ENCODE assay signal across 24 cellular contexts in the genomic region with DNA sequence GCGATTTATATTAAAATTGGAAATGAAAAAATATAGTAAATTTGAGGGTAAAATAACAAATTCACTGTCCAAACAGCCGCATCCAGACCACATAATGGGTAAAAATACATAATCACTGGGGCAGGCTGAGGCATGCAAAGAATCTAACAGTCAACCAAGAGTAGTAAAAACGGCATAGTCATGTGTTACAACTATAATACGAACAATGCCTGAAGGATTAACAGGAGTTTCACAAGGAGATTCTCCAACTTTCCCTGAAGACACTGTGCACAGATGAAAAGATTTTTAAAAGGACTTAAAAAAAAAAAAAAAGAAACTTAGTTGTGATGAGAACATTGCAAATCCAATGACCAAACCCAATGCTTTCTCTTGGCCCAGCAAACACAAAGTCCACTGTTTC. TPM values are rescaled to one million over a fixed set of nuclear protein-coding genes. Genes with fewer than 3 reads are reported as not detected.
"Had no signal": no experiment of that assay in that cellular context is flagged by ENCODE, and none has a peak within 500 bp of the region (broad histone marks: within the 10 kb centered on the region; RNA-seq: fewer than 3 reads in every experiment).

No MANE protein-coding gene starts in this region.

- H3K36me3 ChIP-seq: brain microvascular endothelial cell had no signal

- H3K27me3 Mint-ChIP-seq: activated CD4-positive, alpha-beta T cell treated with anti-CD3 and anti-CD28 coated beads, Interleukin-2, amount 10 ng/mL, durations not matched to agents 24 days and 14 days; activated naive CD8-positive, alpha-beta T cell had no signal

- ATAC-seq: activated T-cell treated with anti-CD3 and anti-CD28 coated beads, Interleukin-2, amount 50 U/mL, for 4 hours; PC-3; WTC11 had no signal

- H3K9me3 ChIP-seq: SK-N-SH had no signal

- H3K4me1 Mint-ChIP-seq: activated CD4-positive, alpha-beta T cell treated with anti-CD3 and anti-CD28 coated beads, Interleukin-2, amount 10 ng/mL, durations not matched to agents 24 days and 14 days had no signal

- H3K36me3 Mint-ChIP-seq: activated naive CD8-positive, alpha-beta T cell; WTC11 had no signal

- H3K27ac ChIP-seq: brain microvascular endothelial cell had no signal

- H3K27ac Mint-ChIP-seq: activated CD4-positive, alpha-beta T cell treated with anti-CD3 and anti-CD28 coated beads, Interleukin-2, amount 10 ng/mL, durations not matched to agents 24 days and 14 days; activated naive CD4-positive, alpha-beta T cell treated with anti-CD3 and anti-CD28 coated beads for 36 hours; activated naive CD8-positive, alpha-beta T cell; T-helper 1 cell treated with Interleukin-12 subunit alpha and Interleukin-12 subunit beta and Interleukin-4 antibody, amounts not matched to agents 30 μg/mL and 1 μg/mL, for 36 hours; WTC11 had no signal

- H3K4me3 Mint-ChIP-seq: activated CD4-positive, alpha-beta T cell treated with anti-CD3 and anti-CD28 coated beads, Interleukin-2, amount 10 ng/mL, durations not matched to agents 24 days and 14 days; activated naive CD4-positive, alpha-beta T cell treated with anti-CD3 and anti-CD28 coated beads for 36 hours; activated naive CD8-positive, alpha-beta T cell; activated T-cell treated with anti-CD3 and anti-CD28 coated beads, Interleukin-2, amount 50 U/mL, for 4 hours; T-helper 1 cell treated with Interleukin-12 subunit alpha and Interleukin-12 subunit beta and Interleukin-4 antibody, amounts not matched to agents 30 μg/mL and 1 μg/mL, for 36 hours; WTC11 had no signal

- DNase-seq: activated CD4-positive, alpha-beta T cell treated with anti-CD3 and anti-CD28 coated beads, Interleukin-2, amount 10 ng/mL, durations not matched to agents 24 days and 14 days; activated CD4-positive, alpha-beta T cell treated with anti-CD3 and anti-CD28 coated beads, Interleukin-2, amount 50 U/mL, for 48 hours; activated CD4-positive, CD25-positive, alpha-beta regulatory T cell treated with anti-CD3 and anti-CD28 coated beads, Interleukin-2, amount 50 U/mL, for 72 hours; activated CD8-positive, alpha-beta memory T cell treated with anti-CD3 and anti-CD28 coated beads for 24 hours; activated gamma-delta T cell; activated naive CD4-positive, alpha-beta T cell treated with anti-CD3 and anti-CD28 coated beads for 36 hours; activated T-cell treated with anti-CD3 and anti-CD28 coated beads, Interleukin-2, amount 50 U/mL, for 4 hours; brain microvascular endothelial cell; caudate nucleus; MM.1S; NCI-H1105; NCI-H1436; NCI-H1694 treated with DMSO at 0.1 percent for 48 hours; NCI-H2029 treated with DMSO at 0.1 percent for 48 hours; NCI-H345; NCI-H510A treated with DMSO at 0.1 percent for 48 hours; NCI-H69; NK-92 treated with Interleukin-12 subunit alpha and Interleukin-12 subunit beta, amount 100 ng/mL, for 24 hours; PC-3; SK-N-SH had no signal

- H3K9ac ChIP-seq: SK-N-SH had no signal

- H3K9me3 Mint-ChIP-seq: WTC11 had no signal

- H3K27me3 ChIP-seq: brain microvascular endothelial cell had no signal

- H3K4me2 ChIP-seq: SK-N-SH had no signal

RNA-seq across cellular contexts. Expression of a gene that starts 20.4 kb away (rescaled TPM):
- total RNA-seq: activated CD4-positive, alpha-beta T cell treated with anti-CD3 and anti-CD28 coated beads, Interleukin-2, amount 10 ng/mL, durations not matched to agents 24 days and 14 days; activated naive CD4-positive, alpha-beta T cell treated with anti-CD3 and anti-CD28 coated beads for 36 hours; activated T-cell treated with anti-CD3 and anti-CD28 coated beads, Interleukin-2, amount 50 U/mL, for 4 hours; PC-3; WTC11 had no signal
- polyA plus RNA-seq: adipose tissue, SK-N-SH had no signal

RNA-seq across cellular contexts. Expression of a gene that starts 21.0 kb away (rescaled TPM):
- total RNA-seq: activated CD4-positive, alpha-beta T cell treated with anti-CD3 and anti-CD28 coated beads, Interleukin-2, amount 10 ng/mL, durations not matched to agents 24 days and 14 days; activated naive CD4-positive, alpha-beta T cell treated with anti-CD3 and anti-CD28 coated beads for 36 hours; activated T-cell treated with anti-CD3 and anti-CD28 coated beads, Interleukin-2, amount 50 U/mL, for 4 hours; PC-3; WTC11 had no signal
- polyA plus RNA-seq: SK-N-SH had no signal
